8 cellular contexts compared by ENCODE assay signal in genomic region chr1:235954306-235955283, GRCh38.
DNase-seq lines count a peak whose midpoint lies in the region; ATAC-seq and TF ChIP-seq lines count a peak whose summit lies in the region.

No MANE protein-coding gene starts in this region.

- H3K9me3 Mint-ChIP-seq in WTC11: peaks cover 4% of the 10 kb centered on the region; the same call in 1 of the 2 replicates

- no peaks in the 10 kb centered on the region for H3K36me3 Mint-ChIP-seq in WTC11

- H3K27ac ChIP-seq in epithelial cell of prostate: peak overlapping the region; percentile 14

- POLR2A ChIA-PET in WTC11 (lab: Charles Lee): no interaction called here

- no peak overlapping the region for H3K4me3 Mint-ChIP-seq in WTC11

- no peak for TF ChIP-seq CTCF in WTC11 (IDR thresholded peaks at IDR 0.05)

- H3K27ac Mint-ChIP-seq in WTC11: no peak overlapping the region

- H3K4me1 Mint-ChIP-seq in WTC11: no peaks in the 10 kb centered on the region

- CTCF ChIA-PET in WTC11 (lab: Charles Lee): interaction anchor here (1.5 kb wide), 1 partner anchor 17 kb away, joined by 10 read pairs; no protein-coding TSS in a partner anchor

- no peaks in the 10 kb centered on the region for H3K27me3 Mint-ChIP-seq in WTC11 (ENCODE audit: low read depth)

- DNase-seq in DMS79 (lab: John Stamatoyannopoulos, UW) (peak; percentile 68), WTC11 (ENCODE audit: low spot score) (no peak), epithelial cell of prostate (ENCODE audit: low read depth, low spot score) (no peak), midbrain (lab: John Stamatoyannopoulos, UW) (no peak), islet precursor cell (no peak)
- DNase-seq in stimulated activated CD8-positive, alpha-beta memory T cell treated with anti-CD3 and anti-CD28 coated beads, Interleukin-4, amount 100 ng/mL, for 48 hours: peak; percentile 47

- peak; percentile 99 for ATAC-seq in GM19467 (IDR thresholded peaks at IDR 0.05; ENCODE audit: unreplicated experiment)
- ATAC-seq in HG03460 (IDR thresholded peaks at IDR 0.05; ENCODE audit: unreplicated experiment): peak; percentile 96
- peak; percentile 53 for ATAC-seq in WTC11

TF ChIP-seq in WTC11, 78 proteins besides CTCF, POLR2A, EP300 and RAD21:
- TF ChIP-seq SP1 (CRISPR knock-in tag; conservative IDR thresholded peaks at IDR 0.05): no peak
- TF ChIP-seq FOXP1 (CRISPR knock-in tag; IDR thresholded peaks at IDR 0.05; ENCODE audit: borderline replicate concordance): no peak
TF ChIP-seq in WTC11: peak in this region for 0.

Comparison
In these comparisons a context has a peak if more than half of its experiments do, and no peak if none do; other contexts are left out.
1. DNase-seq: peak in DMS79 (single experiment) and stimulated activated CD8-positive, alpha-beta memory T cell treated with anti-CD3 and anti-CD28 coated beads, Interleukin-4, amount 100 ng/mL, for 48 hours (single experiment); none in WTC11 (single experiment), epithelial cell of prostate (single experiment), midbrain (single experiment) and islet precursor cell (single experiment).
2. Peak in every context shown above with its lines, with median percentiles within 50 percentile points of each other: ATAC-seq.